Comparison of ENCODE assay signal across 19 cellular contexts in genomic region chr2:239820836-239821693, GRCh38.
DNase-seq lines count a peak whose midpoint lies in the region; ATAC-seq and TF ChIP-seq lines count a peak whose summit lies in the region.
"Had no signal": no experiment of that assay in that cellular context is flagged by ENCODE, and none has a peak within 500 bp of the region (broad histone marks: within the 10 kb centered on the region; RNA-seq: fewer than 3 reads in every experiment).

No MANE protein-coding gene starts in this region.

- no peak for TF ChIP-seq CTCF in lung (IDR thresholded peaks at IDR 0.05; ENCODE audit: control extremely low read depth, extremely low read depth)
- TF ChIP-seq CTCF in testis (IDR thresholded peaks at IDR 0.05), result no peak

- 76 to 78% methylated on average over 16 of the region's 16 CpGs for WGBS in lung, 2 donors
- WGBS in testis, 2 donors, result 53 to 71% methylated on average over 9 to 16 of the region's 16 CpGs

- H3K36me3 Mint-ChIP-seq in effector memory CD8-positive, alpha-beta T cell (ENCODE audit: insufficient read depth), result no peaks in the 10 kb centered on the region
- H3K36me3 Mint-ChIP-seq in activated T-helper 17 cell treated with anti-CD3 and anti-CD28 coated beads, Interleukin-2, amount 50 U/mL, for 72 hours (ENCODE audit: low read depth), result no peaks in the 10 kb centered on the region

- peaks cover 38 to 66% of the 10 kb centered on the region in 2 donors for H3K27me3 Mint-ChIP-seq in effector memory CD8-positive, alpha-beta T cell
- H3K27me3 Mint-ChIP-seq in activated T-helper 17 cell treated with anti-CD3 and anti-CD28 coated beads, Interleukin-2, amount 50 U/mL, for 72 hours, result peaks cover 23% of the 10 kb centered on the region
- H3K27me3 Mint-ChIP-seq: CD4-positive, alpha-beta T cell had no signal

- H3K4me3 Mint-ChIP-seq in effector memory CD8-positive, alpha-beta T cell, result no peak overlapping the region
- no peak overlapping the region for H3K4me3 Mint-ChIP-seq in activated T-helper 17 cell treated with anti-CD3 and anti-CD28 coated beads, Interleukin-2, amount 50 U/mL, for 72 hours
- H3K4me3 Mint-ChIP-seq: CD4-positive, alpha-beta T cell had no signal

- H3K9me3 ChIP-seq in lung (ENCODE audit: control insufficient read depth in 2 of 2, insufficient read depth in 1 of 2, low read length in 1 of 2) (peaks cover 0 to 3% of the 10 kb centered on the region in 2 donors), testis (no peaks in the 10 kb centered on the region)
- H3K9me3 ChIP-seq: body of pancreas had no signal

- intact Hi-C loops in testis (cut with DNase I; ENCODE audit: low total_unique reads), result no loop called here

- peak overlapping the region; percentile 49 to 70 for H3K27ac Mint-ChIP-seq in effector memory CD8-positive, alpha-beta T cell
- no peak overlapping the region for H3K27ac Mint-ChIP-seq in activated T-helper 17 cell treated with anti-CD3 and anti-CD28 coated beads, Interleukin-2, amount 50 U/mL, for 72 hours
- H3K27ac Mint-ChIP-seq: CD4-positive, alpha-beta T cell had no signal

- no peaks in the 10 kb centered on the region for H3K9me3 Mint-ChIP-seq in effector memory CD8-positive, alpha-beta T cell
- H3K9me3 Mint-ChIP-seq in activated T-helper 17 cell treated with anti-CD3 and anti-CD28 coated beads, Interleukin-2, amount 50 U/mL, for 72 hours, result no peaks in the 10 kb centered on the region
- H3K9me3 Mint-ChIP-seq: CD4-positive, alpha-beta T cell had no signal

- no peak overlapping the region for H3K27ac ChIP-seq in lung (ENCODE audit: low read depth in 1 of 2, low read length in 1 of 2)
- no peak overlapping the region for H3K27ac ChIP-seq in testis
- H3K27ac ChIP-seq: 22Rv1, body of pancreas had no signal

- H3K4me3 ChIP-seq in lung (no peak overlapping the region), testis (no peak overlapping the region)
- H3K4me3 ChIP-seq: body of pancreas had no signal

- H3K36me3 ChIP-seq in lung (ENCODE audit: control insufficient read depth in 2 of 2, insufficient read depth in 2 of 2, low read length in 2 of 2) (no peaks in the 10 kb centered on the region), testis (ENCODE audit: low read depth, missing control alignments) (no peaks in the 10 kb centered on the region)

- no peak for TF ChIP-seq POLR2A in testis (IDR thresholded peaks at IDR 0.05)

- peak; percentile 13 for DNase-seq in NCI-H82 (lab: John Stamatoyannopoulos, UW)
- no peak for DNase-seq in NCI-H82 treated with DMSO at 0.1 percent for 48 hours (lab: John Stamatoyannopoulos, UW; ENCODE audit: unreplicated experiment)
- DNase-seq in effector memory CD8-positive, alpha-beta T cell, result no peak
- peak; percentile 26 for DNase-seq in lung (ENCODE audit: low spot score)
- peak; percentile 46 for DNase-seq in testis
- no peak for DNase-seq in GDM1 (lab: John Stamatoyannopoulos, UW)
- DNase-seq in G401 (ENCODE audit: low spot score), result no peak
- DNase-seq: activated CD4-positive, alpha-beta T cell treated with anti-CD3 and anti-CD28 coated beads for 4 hours; activated gamma-delta T cell treated with Interleukin-2 at 50 U/mL for 16 hours; CD4-positive, alpha-beta T cell; effector CD4-positive, alpha-beta T cell; foreskin fibroblast; Karpas-422; NCI-H1436; NCI-H510A; stimulated activated CD4-positive, alpha-beta T cell treated with anti-CD3 and anti-CD28 coated beads, Interleukin-4, amount 100 ng/mL, for 1 hour had no signal

- H3K27me3 ChIP-seq in lung (ENCODE audit: control insufficient read depth, insufficient read depth), result no peaks in the 10 kb centered on the region
- no peaks in the 10 kb centered on the region for H3K27me3 ChIP-seq in testis
- H3K27me3 ChIP-seq: body of pancreas had no signal

- H3K4me1 ChIP-seq in lung (ENCODE audit: control insufficient read depth in 2 of 2, insufficient read depth in 2 of 2, low read length in 2 of 2) (peaks cover 0 to 9% of the 10 kb centered on the region in 2 donors), testis (no peaks in the 10 kb centered on the region)
- H3K4me1 ChIP-seq: body of pancreas had no signal

- in situ Hi-C loops in G401 (cut with HindIII; ENCODE audit: low sequenced_read_pairs), result no loop called here

- peaks cover 0 to 7% of the 10 kb centered on the region in 2 donors for H3K4me1 Mint-ChIP-seq in effector memory CD8-positive, alpha-beta T cell (ENCODE audit: low read depth in 2 of 2)
- no peaks in the 10 kb centered on the region for H3K4me1 Mint-ChIP-seq in activated T-helper 17 cell treated with anti-CD3 and anti-CD28 coated beads, Interleukin-2, amount 50 U/mL, for 72 hours

- ATAC-seq in effector memory CD8-positive, alpha-beta T cell (replicated peaks), result no peak
- no peak for ATAC-seq in lung (ENCODE audit: insufficient read depth, low FRiP score)
- ATAC-seq in activated T-helper 17 cell treated with anti-CD3 and anti-CD28 coated beads, Interleukin-2, amount 50 U/mL, for 72 hours (replicated peaks), result no peak
- ATAC-seq: body of pancreas had no signal

Comparison
In these comparisons a context has a peak if more than half of its experiments do, and no peak if none do; other contexts are left out.
1. DNase-seq: peak in NCI-H82 (single experiment), lung (single experiment) and testis (single experiment); none in NCI-H82 treated with DMSO at 0.1 percent for 48 hours (single experiment), effector memory CD8-positive, alpha-beta T cell (0 of 3), GDM1 (single experiment) and G401 (single experiment).